In the genomic region with DNA sequence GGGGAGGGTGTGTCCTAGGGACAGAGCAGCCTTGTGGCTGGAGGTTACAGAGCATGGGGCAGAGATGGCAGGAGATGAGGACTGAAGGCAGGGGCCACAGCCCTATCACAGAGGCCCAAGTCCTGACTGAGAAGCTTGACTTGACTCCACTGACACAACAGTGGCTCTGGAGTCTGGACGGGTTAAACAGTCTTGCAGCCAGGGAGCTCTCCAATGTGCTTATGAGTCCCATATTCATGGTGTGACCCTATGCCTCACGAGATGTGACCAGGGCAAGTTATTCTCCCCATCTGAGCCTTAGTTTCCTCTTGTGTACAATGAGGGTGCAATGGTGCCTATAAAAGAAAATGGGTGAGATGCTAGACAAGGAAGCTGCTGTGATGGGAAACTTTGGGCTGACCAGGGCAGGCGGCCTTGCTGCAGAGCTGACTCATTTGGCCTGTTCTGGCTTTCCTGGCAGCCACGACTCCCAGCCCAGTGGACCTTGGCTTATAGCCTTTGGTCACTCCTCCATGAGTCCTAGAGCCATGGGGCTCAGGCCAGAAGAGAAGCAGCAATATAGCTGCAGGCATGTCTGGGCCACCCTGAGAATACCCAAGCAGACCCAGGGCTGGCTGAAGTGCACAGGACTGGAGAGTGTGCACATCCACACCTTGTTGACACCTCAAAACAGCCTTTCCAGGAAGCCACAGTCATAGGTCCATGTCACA, we compare ENCODE assay signal across 2 cellular contexts.
A peak's percentile ranks its signal among the peaks of the same experiment; 100 is the strongest.
TF ChIP-seq lines count a peak whose summit lies in the region.

No MANE protein-coding gene starts in this region.

TF ChIP-seq in K562, 482 proteins besides CTCF, POLR2A, EP300 and RAD21:
- TF ChIP-seq RUNX1 (IDR thresholded peaks at IDR 0.05; ENCODE audit: low read depth) (no peak), EHMT2 (IDR thresholded peaks at IDR 0.05) (0 out of 2 replicates have a peak, but pooled peaks have one; percentile 31)

TF ChIP-seq in liver, 16 proteins besides CTCF, POLR2A, EP300 and RAD21:
- TF ChIP-seq NR2F2 (IDR thresholded peaks at IDR 0.05), result no peak
- peak; percentile 67 for TF ChIP-seq YY1 (IDR thresholded peaks at IDR 0.05)
- TF ChIP-seq HNF4A (conservative IDR thresholded peaks at IDR 0.05), result peak; percentile 91 to 94
- no peak for TF ChIP-seq FOXA1 (IDR thresholded peaks at IDR 0.05)
- peak in 1 of 2 donors; percentile 80 for TF ChIP-seq RXRA (IDR thresholded peaks at IDR 0.05)
- TF ChIP-seq, protein P1, sequence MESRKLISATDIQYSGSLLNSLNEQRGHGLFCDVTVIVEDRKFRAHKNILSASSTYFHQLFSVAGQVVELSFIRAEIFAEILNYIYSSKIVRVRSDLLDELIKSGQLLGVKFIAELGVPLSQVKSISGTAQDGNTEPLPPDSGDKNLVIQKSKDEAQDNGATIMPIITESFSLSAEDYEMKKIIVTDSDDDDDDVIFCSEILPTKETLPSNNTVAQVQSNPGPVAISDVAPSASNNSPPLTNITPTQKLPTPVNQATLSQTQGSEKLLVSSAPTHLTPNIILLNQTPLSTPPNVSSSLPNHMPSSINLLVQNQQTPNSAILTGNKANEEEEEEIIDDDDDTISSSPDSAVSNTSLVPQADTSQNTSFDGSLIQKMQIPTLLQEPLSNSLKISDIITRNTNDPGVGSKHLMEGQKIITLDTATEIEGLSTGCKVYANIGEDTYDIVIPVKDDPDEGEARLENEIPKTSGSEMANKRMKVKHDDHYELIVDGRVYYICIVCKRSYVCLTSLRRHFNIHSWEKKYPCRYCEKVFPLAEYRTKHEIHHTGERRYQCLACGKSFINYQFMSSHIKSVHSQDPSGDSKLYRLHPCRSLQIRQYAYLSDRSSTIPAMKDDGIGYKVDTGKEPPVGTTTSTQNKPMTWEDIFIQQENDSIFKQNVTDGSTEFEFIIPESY (IDR thresholded peaks at IDR 0.05), result no peak
- TF ChIP-seq HNF4G (IDR thresholded peaks at IDR 0.05), result peak; percentile 69
- TF ChIP-seq, protein P2, sequence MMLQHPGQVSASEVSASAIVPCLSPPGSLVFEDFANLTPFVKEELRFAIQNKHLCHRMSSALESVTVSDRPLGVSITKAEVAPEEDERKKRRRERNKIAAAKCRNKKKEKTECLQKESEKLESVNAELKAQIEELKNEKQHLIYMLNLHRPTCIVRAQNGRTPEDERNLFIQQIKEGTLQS (IDR thresholded peaks at IDR 0.05), result peak; percentile 77
- TF ChIP-seq, protein P3, sequence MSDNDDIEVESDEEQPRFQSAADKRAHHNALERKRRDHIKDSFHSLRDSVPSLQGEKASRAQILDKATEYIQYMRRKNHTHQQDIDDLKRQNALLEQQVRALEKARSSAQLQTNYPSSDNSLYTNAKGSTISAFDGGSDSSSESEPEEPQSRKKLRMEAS (IDR thresholded peaks at IDR 0.05), result no peak
- no peak for TF ChIP-seq FOXA2 (IDR thresholded peaks at IDR 0.05)
- no peak for TF ChIP-seq GABPA (IDR thresholded peaks at IDR 0.05 in 1 of 2, conservative IDR thresholded peaks at IDR 0.05 in 1 of 2)
- peak; percentile 60 for TF ChIP-seq SP1 (IDR thresholded peaks at IDR 0.05)
- no peak for TF ChIP-seq TAF1 (conservative IDR thresholded peaks at IDR 0.05)
- peak; percentile 63 to 85 for TF ChIP-seq JUND (IDR thresholded peaks at IDR 0.05)
- no peak for TF ChIP-seq EGR1 (IDR thresholded peaks at IDR 0.05; ENCODE audit: low read depth in 2 of 2)
- TF ChIP-seq, protein P4, sequence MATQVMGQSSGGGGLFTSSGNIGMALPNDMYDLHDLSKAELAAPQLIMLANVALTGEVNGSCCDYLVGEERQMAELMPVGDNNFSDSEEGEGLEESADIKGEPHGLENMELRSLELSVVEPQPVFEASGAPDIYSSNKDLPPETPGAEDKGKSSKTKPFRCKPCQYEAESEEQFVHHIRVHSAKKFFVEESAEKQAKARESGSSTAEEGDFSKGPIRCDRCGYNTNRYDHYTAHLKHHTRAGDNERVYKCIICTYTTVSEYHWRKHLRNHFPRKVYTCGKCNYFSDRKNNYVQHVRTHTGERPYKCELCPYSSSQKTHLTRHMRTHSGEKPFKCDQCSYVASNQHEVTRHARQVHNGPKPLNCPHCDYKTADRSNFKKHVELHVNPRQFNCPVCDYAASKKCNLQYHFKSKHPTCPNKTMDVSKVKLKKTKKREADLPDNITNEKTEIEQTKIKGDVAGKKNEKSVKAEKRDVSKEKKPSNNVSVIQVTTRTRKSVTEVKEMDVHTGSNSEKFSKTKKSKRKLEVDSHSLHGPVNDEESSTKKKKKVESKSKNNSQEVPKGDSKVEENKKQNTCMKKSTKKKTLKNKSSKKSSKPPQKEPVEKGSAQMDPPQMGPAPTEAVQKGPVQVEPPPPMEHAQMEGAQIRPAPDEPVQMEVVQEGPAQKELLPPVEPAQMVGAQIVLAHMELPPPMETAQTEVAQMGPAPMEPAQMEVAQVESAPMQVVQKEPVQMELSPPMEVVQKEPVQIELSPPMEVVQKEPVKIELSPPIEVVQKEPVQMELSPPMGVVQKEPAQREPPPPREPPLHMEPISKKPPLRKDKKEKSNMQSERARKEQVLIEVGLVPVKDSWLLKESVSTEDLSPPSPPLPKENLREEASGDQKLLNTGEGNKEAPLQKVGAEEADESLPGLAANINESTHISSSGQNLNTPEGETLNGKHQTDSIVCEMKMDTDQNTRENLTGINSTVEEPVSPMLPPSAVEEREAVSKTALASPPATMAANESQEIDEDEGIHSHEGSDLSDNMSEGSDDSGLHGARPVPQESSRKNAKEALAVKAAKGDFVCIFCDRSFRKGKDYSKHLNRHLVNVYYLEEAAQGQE (IDR thresholded peaks at IDR 0.05), result peak; percentile 91
